Comparison of ENCODE assay signal across 11 cellular contexts in the genomic region with DNA sequence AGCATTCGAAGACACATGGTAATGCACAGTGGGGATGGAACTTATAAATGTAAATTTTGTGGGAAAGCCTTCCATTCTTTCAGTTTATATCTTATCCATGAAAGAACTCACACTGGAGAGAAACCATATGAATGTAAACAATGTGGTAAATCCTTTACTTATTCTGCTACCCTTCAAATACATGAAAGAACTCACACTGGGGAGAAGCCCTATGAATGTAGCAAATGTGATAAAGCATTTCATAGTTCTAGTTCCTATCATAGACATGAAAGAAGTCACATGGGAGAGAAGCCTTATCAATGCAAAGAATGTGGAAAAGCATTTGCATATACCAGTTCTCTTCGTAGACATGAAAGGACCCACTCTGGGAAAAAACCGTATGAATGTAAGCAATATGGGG.
"Had no signal": no experiment of that assay in that cellular context is flagged by ENCODE, and none has a peak within 500 bp of the region (broad histone marks: within the 10 kb centered on the region; RNA-seq: fewer than 3 reads in every experiment).

No MANE protein-coding gene starts in this region.

- H3K9ac ChIP-seq: parathyroid adenoma had no signal

- DNase-seq: activated CD4-positive, alpha-beta T cell treated with anti-CD3 and anti-CD28 coated beads, Interleukin-2, amount 50 U/mL, for 4 hours; amniotic stem cell; effector memory CD8-positive, alpha-beta T cell; stimulated activated CD4-positive, alpha-beta T cell treated with anti-CD3 and anti-CD28 coated beads, Interleukin-2, amount 100 ng/mL, for 24 hours; transverse colon had no signal

- ATAC-seq: effector memory CD8-positive, alpha-beta T cell; natural killer cell treated with Interleukin-12 subunit alpha and Interleukin-12 subunit beta and Interleukin-15 and Interleukin-18, amount 100 ng/mL, for 72 hours had no signal

- H3K27me3 ChIP-seq: cardiac muscle cell, suprapubic skin, transverse colon, vagina had no signal

- H3K4me1 ChIP-seq: parathyroid adenoma, suprapubic skin, transverse colon, vagina had no signal

- H3K27ac ChIP-seq: cardiac muscle cell, epithelial cell of prostate, parathyroid adenoma, suprapubic skin, transverse colon, vagina had no signal

- H3K4me3 ChIP-seq: cardiac muscle cell, suprapubic skin, transverse colon, vagina had no signal
